ENCODE assay signal across 11 cellular contexts in the genomic region with DNA sequence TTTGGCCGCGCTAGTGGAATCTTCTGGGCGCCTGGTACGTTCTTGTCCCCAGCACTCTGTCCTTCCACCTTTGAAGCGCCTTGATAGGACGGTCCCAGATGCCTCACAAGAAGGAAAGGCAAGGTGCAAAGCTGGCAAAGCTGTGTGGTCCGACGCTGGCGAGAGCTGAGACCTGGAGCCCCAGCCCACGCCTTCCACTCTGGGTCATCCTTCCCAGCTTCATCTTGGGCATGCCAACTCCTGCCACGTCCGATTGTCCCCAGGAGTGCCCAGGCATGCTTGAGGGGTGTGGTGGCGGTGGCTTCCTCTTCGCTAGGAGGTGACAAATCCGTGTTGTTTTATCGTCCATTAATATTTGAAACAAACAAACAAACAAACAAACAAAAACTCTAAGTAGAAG.
A peak's percentile ranks its signal among the peaks of the same experiment; 100 is the strongest.
DNase-seq lines count a peak whose midpoint lies in the region; ATAC-seq, FAIRE-seq and TF ChIP-seq lines count a peak whose summit lies in the region.
"Had no signal": no experiment of that assay in that cellular context is flagged by ENCODE, and none has a peak within 500 bp of the region (broad histone marks: within the 10 kb centered on the region; RNA-seq: fewer than 3 reads in every experiment).

No MANE protein-coding gene starts in this region.

- TF ChIP-seq POLR2A in ovary (IDR thresholded peaks at IDR 0.05) (no peak), GM12891 (IDR thresholded peaks at IDR 0.05; ENCODE audit: low read depth, low read length) (no peak)

- H3K27me3 ChIP-seq in left ventricle myocardium inferior (ENCODE audit: low read depth) (peaks cover 94% of the 10 kb centered on the region), heart right ventricle (peaks cover 20 to 98% (median 75%) of the 10 kb centered on the region in 7 donors), upper lobe of right lung (peaks cover 68% of the 10 kb centered on the region), ovary (no peaks in the 10 kb centered on the region)

- FAIRE-seq in GM12891 (lab: Jason Lieb, UNC): no peak
- FAIRE-seq: K562 had no signal

- TF ChIP-seq CTCF in left ventricle myocardium inferior (IDR thresholded peaks at IDR 0.05; ENCODE audit: borderline replicate concordance) (no peak), heart right ventricle (IDR thresholded peaks at IDR 0.05) (no peak), upper lobe of right lung (IDR thresholded peaks at IDR 0.05) (no peak), ovary (IDR thresholded peaks at IDR 0.05) (no peak)

- H3K4me1 ChIP-seq in left ventricle myocardium inferior (peaks cover 31% of the 10 kb centered on the region), heart right ventricle (peaks cover 8 to 31% (median 22%) of the 10 kb centered on the region in 9 donors), upper lobe of right lung (peaks cover 6% of the 10 kb centered on the region), ovary (ENCODE audit: insufficient read depth) (peaks cover 4% of the 10 kb centered on the region)
- H3K4me1 ChIP-seq: colonic mucosa had no signal

- H3K4me3 ChIP-seq in left ventricle myocardium inferior: peak overlapping the region; percentile 65
- H3K4me3 ChIP-seq in heart right ventricle: peak overlapping the region in 5 of 10 donors; percentile 45 to 61 (median 51)
- H3K4me3 ChIP-seq in upper lobe of right lung: peak overlapping the region; percentile 48
- no peak overlapping the region for H3K4me3 ChIP-seq in ovary
- H3K4me3 ChIP-seq: K562 had no signal

- H3K9me3 ChIP-seq in left ventricle myocardium inferior (replicated peaks) (no peaks in the 10 kb centered on the region), heart right ventricle (no peaks in the 10 kb centered on the region), upper lobe of right lung (no peaks in the 10 kb centered on the region), ovary (no peaks in the 10 kb centered on the region)
- H3K9me3 ChIP-seq: colonic mucosa had no signal

- TF ChIP-seq EP300 in ovary (IDR thresholded peaks at IDR 0.05): no peak

- no peak for ATAC-seq in heart right ventricle
- no peak for ATAC-seq in upper lobe of right lung
- ATAC-seq: K562 had no signal

- DNase-seq in left ventricle myocardium inferior: no peak
- no peak for DNase-seq in heart right ventricle
- DNase-seq in iris pigment epithelial cell (ENCODE audit: low read depth): peak; percentile 15
- no peak for DNase-seq in upper lobe of right lung
- DNase-seq in ovary: no peak
- no peak for DNase-seq in NCI-H187 (lab: John Stamatoyannopoulos, UW)
- DNase-seq in GM12891 (ENCODE audit: insufficient read length, low spot score): no peak
- DNase-seq: colonic mucosa, SIG-M5 had no signal

- WGBS in heart right ventricle, 2 donors: 7 to 8% methylated on average over 16 of the region's 16 CpGs
- WGBS in ovary, 3 donors: 19 to 28% (median 26%) methylated on average over 16 of the region's 16 CpGs

- H3K36me3 ChIP-seq in left ventricle myocardium inferior (no peaks in the 10 kb centered on the region), heart right ventricle (no peaks in the 10 kb centered on the region), upper lobe of right lung (no peaks in the 10 kb centered on the region), ovary (no peaks in the 10 kb centered on the region)
- H3K36me3 ChIP-seq: colonic mucosa had no signal

- intact Hi-C loops in left ventricle myocardium inferior (cut with micrococcal nuclease) (no loop called here), heart right ventricle (cut with DNase I) (loop anchor here in 2 of 10 donors (10.0 kb wide), 2 partner anchors 100 to 900 kb away; no protein-coding TSS in a partner anchor), upper lobe of right lung (cut with DNase I) (no loop called here), ovary (cut with DNase I) (no loop called here)

- H3K27ac ChIP-seq in left ventricle myocardium inferior (replicated peaks) (no peak overlapping the region), heart right ventricle (no peak overlapping the region), angular gyrus (ENCODE audit: low read depth, low read length) (peak overlapping the region; percentile 48), upper lobe of right lung (no peak overlapping the region), ovary (no peak overlapping the region)
- H3K27ac ChIP-seq: colonic mucosa had no signal

TF ChIP-seq in GM12891, 5 proteins besides CTCF, POLR2A, EP300 and RAD21:
- TF ChIP-seq PAX5 (IDR thresholded peaks at IDR 0.05; ENCODE audit: insufficient read depth, low read length, severe bottlenecking): no peak
- TF ChIP-seq TAF1 (IDR thresholded peaks at IDR 0.05; ENCODE audit: low read depth, low read length): no peak
- no peak for TF ChIP-seq SPI1 (IDR thresholded peaks at IDR 0.05; ENCODE audit: low read depth, low read length)
- TF ChIP-seq POLR2AphosphoS5 (IDR thresholded peaks at IDR 0.05; ENCODE audit: low read depth, low read length): no peak
- TF ChIP-seq POU2F2 (IDR thresholded peaks at IDR 0.05; ENCODE audit: low read depth, low read length): no peak
TF ChIP-seq in GM12891: peak in this region for 0.
